Comparison of ENCODE assay signal across 7 cellular contexts in the genomic region with DNA sequence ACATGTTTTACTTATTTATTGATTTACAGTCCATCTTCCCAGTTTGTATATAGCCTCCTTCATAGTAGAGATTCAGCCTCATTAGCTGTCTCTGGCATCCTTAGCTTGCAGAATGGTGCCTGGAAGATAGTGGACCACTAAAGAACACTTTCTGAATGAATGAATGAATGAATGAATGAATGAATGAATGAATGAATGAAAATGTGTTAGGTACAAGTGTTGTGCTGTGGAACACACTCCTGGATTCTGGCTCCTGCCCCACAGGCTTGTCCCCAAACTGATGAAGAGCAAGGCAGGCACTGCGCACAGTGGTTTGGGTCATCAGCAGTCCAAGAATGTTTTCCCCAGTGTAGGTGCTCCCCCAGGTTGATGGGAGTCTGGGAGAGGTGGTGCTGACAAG.
"Had no signal": no experiment of that assay in that cellular context is flagged by ENCODE, and none has a peak within 500 bp of the region (broad histone marks: within the 10 kb centered on the region; RNA-seq: fewer than 3 reads in every experiment).

No MANE protein-coding gene starts in this region.

- H3K4me2 ChIP-seq: KMS-11 had no signal

- DNase-seq: GM23248, GOT3, HCEC 1CT, IMR-90, KBM-7 had no signal

- H3K9ac ChIP-seq: GM23248, KMS-11 had no signal

- H2AFZ ChIP-seq: GM23248 had no signal

- H3K4me3 ChIP-seq: GM23248 had no signal

- H3K27ac ChIP-seq: GM23248, HL-60, KMS-11 had no signal
